Comparison of ENCODE assay signal across 16 cellular contexts in genomic region chr6:50922579-50923525, GRCh38.
"Had no signal": no experiment of that assay in that cellular context is flagged by ENCODE, and none has a peak within 500 bp of the region (broad histone marks: within the 10 kb centered on the region; RNA-seq: fewer than 3 reads in every experiment).

No MANE protein-coding gene starts in this region.

- H3K27ac ChIP-seq: epithelial cell of prostate, parathyroid adenoma, SJSA1, tibial nerve, WERI-Rb-1 had no signal

- H3K27ac Mint-ChIP-seq: activated CD8-positive, alpha-beta T cell treated with anti-CD3 and anti-CD28 coated beads for 36 hours; brain; T-cell had no signal

- H3K27me3 Mint-ChIP-seq: activated CD8-positive, alpha-beta T cell treated with anti-CD3 and anti-CD28 coated beads for 36 hours; brain; T-cell had no signal

- H3K9me3 ChIP-seq: SJSA1 had no signal

- DNase-seq: activated CD4-positive, alpha-beta T cell treated with anti-CD3 and anti-CD28 coated beads for 4 hours; activated CD8-positive, alpha-beta memory T cell treated with anti-CD3 and anti-CD28 coated beads, Interleukin-2, amount 50 U/mL, for 48 hours; activated CD8-positive, alpha-beta T cell treated with anti-CD3 and anti-CD28 coated beads for 36 hours; activated naive CD4-positive, alpha-beta T cell treated with anti-CD3 and anti-CD28 coated beads, Interleukin-2, amount 50 U/mL, for 16 hours; amniotic stem cell; hippocampal formation; retina; T-cell; T1000; WERI-Rb-1 had no signal

- ATAC-seq: activated CD8-positive, alpha-beta T cell treated with anti-CD3 and anti-CD28 coated beads for 36 hours; T-cell had no signal

- H3K4me3 ChIP-seq: SJSA1, skin epidermis, tibial nerve had no signal

- H3K36me3 Mint-ChIP-seq: brain, T-cell had no signal

- H3K4me1 Mint-ChIP-seq: brain, T-cell had no signal

- H3K4me3 Mint-ChIP-seq: activated CD8-positive, alpha-beta T cell treated with anti-CD3 and anti-CD28 coated beads for 36 hours; brain; T-cell had no signal

- H3K36me3 ChIP-seq: SJSA1, tibial nerve, WERI-Rb-1 had no signal

- H3K4me1 ChIP-seq: parathyroid adenoma, SJSA1, tibial nerve had no signal

- H2AFZ ChIP-seq: parathyroid adenoma had no signal

- H3K9ac ChIP-seq: parathyroid adenoma had no signal

- H3K79me2 ChIP-seq: parathyroid adenoma had no signal

- H3K27me3 ChIP-seq: SJSA1, tibial nerve had no signal
